ENCODE assay signal across 10 cellular contexts in the genomic region with DNA sequence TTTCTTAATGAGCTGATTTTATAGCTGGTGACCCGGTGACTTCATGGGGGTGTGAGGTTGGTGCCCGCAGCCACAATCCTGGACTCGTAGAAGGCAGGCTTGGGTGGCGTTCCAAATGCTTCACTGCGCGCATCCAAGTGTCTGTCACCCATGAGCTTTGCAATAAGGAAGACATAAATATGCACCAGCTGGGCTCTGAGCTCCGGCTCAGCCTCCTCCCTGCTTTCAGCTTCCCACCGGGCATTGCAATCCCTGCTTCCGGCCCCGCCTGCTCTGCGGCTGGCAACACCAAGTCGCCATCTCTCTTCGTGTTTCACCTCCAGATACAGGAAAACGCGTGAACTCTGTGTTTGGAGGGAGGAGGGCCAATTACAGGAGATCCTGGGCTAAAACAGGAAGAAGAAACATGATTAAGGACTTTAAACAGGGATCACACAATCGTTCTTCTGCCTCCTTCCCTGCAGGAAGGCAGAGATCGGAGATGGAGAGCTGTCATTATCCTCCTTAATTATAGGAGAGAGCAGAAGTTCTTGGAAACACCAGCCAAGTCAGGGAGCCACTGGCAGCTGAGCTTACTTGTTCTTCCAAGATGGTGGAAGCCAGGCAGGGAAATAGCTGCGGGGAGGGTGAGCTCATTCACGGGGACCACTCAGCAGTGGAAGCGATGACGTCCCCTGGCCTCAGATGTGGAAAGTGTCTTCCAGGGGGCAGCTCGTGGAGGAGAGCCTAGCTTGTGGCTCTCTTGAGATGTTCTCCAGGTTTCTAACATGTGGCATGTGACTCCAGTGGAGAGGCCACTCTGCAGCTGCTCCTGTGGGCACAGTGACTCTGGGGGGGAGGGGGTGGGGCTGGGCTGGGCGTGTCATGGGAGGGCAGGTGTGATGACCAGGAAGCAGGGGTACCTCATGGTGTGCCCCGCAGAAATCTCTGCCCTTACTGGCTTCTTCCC.
A peak's percentile ranks its signal among the peaks of the same experiment; 100 is the strongest.
DNase-seq lines count a peak whose midpoint lies in the region; TF ChIP-seq lines count a peak whose summit lies in the region.
"Had no signal": no experiment of that assay in that cellular context is flagged by ENCODE, and none has a peak within 500 bp of the region (broad histone marks: within the 10 kb centered on the region; RNA-seq: fewer than 3 reads in every experiment).

No MANE protein-coding gene starts in this region.

- H3K36me3 ChIP-seq in stomach (no peaks in the 10 kb centered on the region), breast epithelium (no peaks in the 10 kb centered on the region), esophagus squamous epithelium (no peaks in the 10 kb centered on the region)

- TF ChIP-seq POLR2A in stomach (IDR thresholded peaks at IDR 0.05) (no peak), breast epithelium (IDR thresholded peaks at IDR 0.05) (no peak), esophagus squamous epithelium (IDR thresholded peaks at IDR 0.05) (no peak)

- DNase-seq in DMS79 (lab: John Stamatoyannopoulos, UW) = peak; percentile 48
- DNase-seq in DMS79 treated with DMSO at 0.1 percent for 48 hours (lab: John Stamatoyannopoulos, UW) = no peak
- peak; percentile 44 for DNase-seq in NCI-H1417 treated with DMSO at 0.1 percent for 48 hours (lab: John Stamatoyannopoulos, UW)
- no peak for DNase-seq in epithelial cell of proximal tubule (ENCODE audit: low read depth)
- no peak for DNase-seq in stomach
- DNase-seq in NCI-H1694 (lab: John Stamatoyannopoulos, UW) = no peak
- DNase-seq in breast epithelium (ENCODE audit: low spot score in 2 of 2) = no peak
- DNase-seq in esophagus squamous epithelium (lab: John Stamatoyannopoulos, UW) = no peak

- H3K4me3 ChIP-seq in epithelial cell of proximal tubule (ENCODE audit: low read depth, low read length) (peak overlapping the region; percentile 30), stomach (no peak overlapping the region), breast epithelium (no peak overlapping the region), esophagus squamous epithelium (no peak overlapping the region)

- H3K9me3 ChIP-seq in stomach = peaks cover 0 to 5% (median 0%) of the 10 kb centered on the region in 4 donors
- no peaks in the 10 kb centered on the region for H3K9me3 ChIP-seq in breast epithelium
- H3K9me3 ChIP-seq in esophagus squamous epithelium = no peaks in the 10 kb centered on the region

- H3K27ac ChIP-seq in stomach (peak overlapping the region in 3 of 5 donors; percentile 29 to 60 (median 36)), breast epithelium (no peak overlapping the region), esophagus squamous epithelium (peak overlapping the region in 2 of 4 donors; percentile 17 to 50)
- H3K27ac ChIP-seq: 22Rv1, HL-60 had no signal

- no peak for TF ChIP-seq CTCF in epithelial cell of proximal tubule (conservative IDR thresholded peaks at IDR 0.05; ENCODE audit: low read depth, low read length)
- no peak for TF ChIP-seq CTCF in stomach (IDR thresholded peaks at IDR 0.05)
- no peak for TF ChIP-seq CTCF in breast epithelium (IDR thresholded peaks at IDR 0.05)
- no peak for TF ChIP-seq CTCF in esophagus squamous epithelium (IDR thresholded peaks at IDR 0.05)

- intact Hi-C loops in stomach (cut with DNase I; ENCODE audit: low total_unique reads) = no loop called here
- intact Hi-C loops in breast epithelium (cut with DNase I; ENCODE audit: low total_unique reads) = no loop called here
- intact Hi-C loops in esophagus squamous epithelium (cut with DNase I) = no loop called here

- WGBS in stomach, 5 donors = 78 to 87% (median 82%) methylated on average over 21 to 24 of the region's 24 CpGs
- 86 to 88% methylated on average over 20 to 23 of the region's 24 CpGs for WGBS in esophagus squamous epithelium, 2 donors

- H3K4me1 ChIP-seq in stomach (peaks cover 0 to 18% (median 9%) of the 10 kb centered on the region in 4 donors), breast epithelium (no peaks in the 10 kb centered on the region), esophagus squamous epithelium (peaks cover 0 to 3% (median 0%) of the 10 kb centered on the region in 3 donors)

- TF ChIP-seq EP300 in stomach (IDR thresholded peaks at IDR 0.05) = no peak

- H3K27me3 ChIP-seq in stomach (no peaks in the 10 kb centered on the region), breast epithelium (no peaks in the 10 kb centered on the region), esophagus squamous epithelium (no peaks in the 10 kb centered on the region)

Comparison
In these comparisons a context has a peak if more than half of its experiments do, and no peak if none do; other contexts are left out.
1. DNase-seq: peak in DMS79 (single experiment) and NCI-H1417 treated with DMSO at 0.1 percent for 48 hours (single experiment); none in DMS79 treated with DMSO at 0.1 percent for 48 hours (single experiment), epithelial cell of proximal tubule (single experiment), stomach (single experiment), NCI-H1694 (single experiment), breast epithelium (0 of 2) and esophagus squamous epithelium (single experiment).
2. H3K27ac ChIP-seq: peak in stomach (3 of 5); none in breast epithelium (0 of 2).